27 cellular contexts compared by ENCODE assay signal in the genomic region with DNA sequence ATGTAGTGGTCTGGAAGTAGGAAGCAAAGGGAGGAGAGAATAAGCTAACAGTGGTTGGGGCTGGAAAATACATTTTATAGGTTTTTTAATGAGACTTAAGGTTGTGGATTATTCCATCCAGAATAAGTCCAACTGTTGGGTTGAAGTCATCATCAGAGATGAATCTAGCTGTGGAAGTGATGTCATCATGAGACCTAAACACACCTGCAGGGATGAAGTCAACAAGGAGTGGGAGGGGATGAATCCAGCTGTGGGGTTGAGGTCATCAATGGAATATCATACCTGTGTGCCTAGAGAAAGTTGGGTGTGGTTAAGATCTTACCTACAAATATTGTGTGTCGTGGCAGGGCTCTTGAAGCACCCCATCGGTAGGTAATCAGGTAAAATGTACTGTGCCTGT.
"Had no signal": no experiment of that assay in that cellular context is flagged by ENCODE, and none has a peak within 500 bp of the region (broad histone marks: within the 10 kb centered on the region; RNA-seq: fewer than 3 reads in every experiment).

No MANE protein-coding gene starts in this region.

- H3K4me2 ChIP-seq: KMS-11 had no signal

- H3K9me3 ChIP-seq: MG63 had no signal

- H3K27ac ChIP-seq: cardiac muscle cell, KMS-11, SK-N-MC had no signal

- ATAC-seq: activated CD8-positive, alpha-beta memory T cell treated with anti-CD3 and anti-CD28 coated beads, Interleukin-2, amount 10 ng/mL, durations not matched to agents 7 days and 5 days; Panc1; Right ventricle myocardium inferior had no signal

- FAIRE-seq: astrocyte had no signal

- H3K27me3 ChIP-seq: cardiac muscle cell, MG63 had no signal

- H3K36me3 ChIP-seq: cardiac muscle cell, MG63 had no signal

- H3K4me3 ChIP-seq: cardiac muscle cell, MG63, SK-N-MC had no signal

- H3K9ac ChIP-seq: KMS-11 had no signal

- DNase-seq: activated B cell treated with CpG ODN at 0.5 μM for 24 hours; activated CD4-positive, alpha-beta T cell treated with anti-CD3 and anti-CD28 coated beads for 1 hour; activated CD4-positive, alpha-beta T cell treated with anti-CD3 and anti-CD28 coated beads, Interleukin-2, amount 10 ng/mL, durations not matched to agents 24 days and 14 days; activated CD4-positive, alpha-beta T cell treated with anti-CD3 and anti-CD28 coated beads, Interleukin-2, amount 50 U/mL, for 48 hours; activated CD8-positive, alpha-beta memory T cell treated with anti-CD3 and anti-CD28 coated beads, Interleukin-2, amount 10 ng/mL, durations not matched to agents 7 days and 5 days; activated effector memory CD4-positive, alpha-beta T cell treated with anti-CD3 and anti-CD28 coated beads, Interleukin-2, amount 50 U/mL, for 16 hours; activated naive CD4-positive, alpha-beta T cell treated with Interleukin-2 at 50 U/mL for 16 hours; activated T-cell treated with anti-CD3 and anti-CD28 coated beads, Interleukin-2, amount 50 U/mL, for 24 hours; amygdala; MG63; MV-4-11; NCI-H1092 treated with DMSO at 0.1 percent for 48 hours; NCI-H1417 treated with DMSO at 0.1 percent for 48 hours; NCI-H1694; NCI-H2029; NCI-H2107; NCI-H510A treated with DMSO at 0.1 percent for 48 hours; NCI-H774; NK-92 treated with Interleukin-12 subunit alpha and Interleukin-12 subunit beta, amount 100 ng/mL, for 24 hours; RPMI8226; T-helper 1 cell had no signal
